Comparison of ENCODE assay signal across 8 cellular contexts in genomic region chr3:24678441-24678865, GRCh38.
A peak's percentile ranks its signal among the peaks of the same experiment; 100 is the strongest.
DNase-seq lines count a peak whose midpoint lies in the region; ATAC-seq and TF ChIP-seq lines count a peak whose summit lies in the region.

No MANE protein-coding gene starts in this region.

- no peak overlapping the region for H3K27ac Mint-ChIP-seq in activated naive CD4-positive, alpha-beta T cell treated with anti-CD3 and anti-CD28 coated beads for 36 hours
- H3K27ac Mint-ChIP-seq in effector memory CD8-positive, alpha-beta T cell = no peak overlapping the region

- H3K4me3 Mint-ChIP-seq in activated naive CD4-positive, alpha-beta T cell treated with anti-CD3 and anti-CD28 coated beads for 36 hours = no peak overlapping the region
- H3K4me3 Mint-ChIP-seq in effector memory CD8-positive, alpha-beta T cell = peak overlapping the region in 1 of 2 donors; percentile 4

- peak; percentile 51 for ATAC-seq in effector memory CD8-positive, alpha-beta T cell (replicated peaks)
- no peak for ATAC-seq in GM18861 (IDR thresholded peaks at IDR 0.05; ENCODE audit: unreplicated experiment)

- no peaks in the 10 kb centered on the region for H3K36me3 ChIP-seq in tibial artery
- H3K36me3 ChIP-seq in vagina = no peaks in the 10 kb centered on the region

- intact Hi-C loops in activated naive CD4-positive, alpha-beta T cell treated with anti-CD3 and anti-CD28 coated beads for 36 hours (cut with micrococcal nuclease) = no loop called here
- intact Hi-C loops in tibial artery (cut with DNase I; ENCODE audit: low total_unique reads) = loop anchor here (10.0 kb wide), 1 partner anchor 154 kb away; no protein-coding TSS in a partner anchor
- intact Hi-C loops in vagina (cut with DNase I) = no loop called here

- peaks cover 0 to 5% (median 3%) of the 10 kb centered on the region in 4 donors for H3K4me1 ChIP-seq in tibial artery
- H3K4me1 ChIP-seq in vagina = peaks cover 2% of the 10 kb centered on the region

- H3K27me3 ChIP-seq in tibial artery (no peaks in the 10 kb centered on the region), vagina (no peaks in the 10 kb centered on the region)

- CTCF ChIA-PET in activated naive CD4-positive, alpha-beta T cell treated with anti-CD3 and anti-CD28 coated beads for 36 hours (lab: Charles Lee) = no interaction called here

- peaks cover 32% of the 10 kb centered on the region for H3K27me3 Mint-ChIP-seq in activated naive CD4-positive, alpha-beta T cell treated with anti-CD3 and anti-CD28 coated beads for 36 hours (ENCODE audit: low read depth)
- no peaks in the 10 kb centered on the region for H3K27me3 Mint-ChIP-seq in effector memory CD8-positive, alpha-beta T cell

- no peak for TF ChIP-seq POLR2A in vagina (IDR thresholded peaks at IDR 0.05)

- no peaks in the 10 kb centered on the region for H3K9me3 Mint-ChIP-seq in activated naive CD4-positive, alpha-beta T cell treated with anti-CD3 and anti-CD28 coated beads for 36 hours
- peaks cover 0 to 7% of the 10 kb centered on the region in 2 donors for H3K9me3 Mint-ChIP-seq in effector memory CD8-positive, alpha-beta T cell

- H3K27ac ChIP-seq in tibial artery (peak overlapping the region; percentile 14 to 24), vagina (no peak overlapping the region)

- no peaks in the 10 kb centered on the region for H3K9me3 ChIP-seq in tibial artery
- no peaks in the 10 kb centered on the region for H3K9me3 ChIP-seq in vagina

- H3K36me3 Mint-ChIP-seq in activated naive CD4-positive, alpha-beta T cell treated with anti-CD3 and anti-CD28 coated beads for 36 hours (ENCODE audit: low read depth) = no peaks in the 10 kb centered on the region
- no peaks in the 10 kb centered on the region for H3K36me3 Mint-ChIP-seq in effector memory CD8-positive, alpha-beta T cell (ENCODE audit: insufficient read depth)

- DNase-seq in activated naive CD4-positive, alpha-beta T cell treated with anti-CD3 and anti-CD28 coated beads for 36 hours = peak; percentile 28
- no peak for DNase-seq in activated naive CD4-positive, alpha-beta T cell (lab: John Stamatoyannopoulos, UW)
- DNase-seq in NCI-H226 (peak; percentile 93), tibial artery (no peak), vagina (ENCODE audit: extremely low spot score in 2 of 2) (no peak), NCI-H510A (lab: John Stamatoyannopoulos, UW) (no peak)
- no peak for DNase-seq in effector memory CD8-positive, alpha-beta T cell

- H3K4me3 ChIP-seq in tibial artery (no peak overlapping the region), vagina (no peak overlapping the region)

- TF ChIP-seq CTCF in tibial artery (IDR thresholded peaks at IDR 0.05) (no peak), vagina (IDR thresholded peaks at IDR 0.05) (no peak)

- peaks cover 6% of the 10 kb centered on the region for H3K4me1 Mint-ChIP-seq in activated naive CD4-positive, alpha-beta T cell treated with anti-CD3 and anti-CD28 coated beads for 36 hours (ENCODE audit: low read depth)
- no peaks in the 10 kb centered on the region for H3K4me1 Mint-ChIP-seq in effector memory CD8-positive, alpha-beta T cell (ENCODE audit: low read depth in 2 of 2)

Comparison
In these comparisons a context has a peak if more than half of its experiments do, and no peak if none do; other contexts are left out.
1. DNase-seq: peak in activated naive CD4-positive, alpha-beta T cell treated with anti-CD3 and anti-CD28 coated beads for 36 hours (single experiment) and NCI-H226 (single experiment); none in activated naive CD4-positive, alpha-beta T cell (0 of 4), effector memory CD8-positive, alpha-beta T cell (0 of 3), tibial artery (0 of 2), vagina (0 of 2) and NCI-H510A (single experiment).